11 cellular contexts compared by ENCODE assay signal in the genomic region with DNA sequence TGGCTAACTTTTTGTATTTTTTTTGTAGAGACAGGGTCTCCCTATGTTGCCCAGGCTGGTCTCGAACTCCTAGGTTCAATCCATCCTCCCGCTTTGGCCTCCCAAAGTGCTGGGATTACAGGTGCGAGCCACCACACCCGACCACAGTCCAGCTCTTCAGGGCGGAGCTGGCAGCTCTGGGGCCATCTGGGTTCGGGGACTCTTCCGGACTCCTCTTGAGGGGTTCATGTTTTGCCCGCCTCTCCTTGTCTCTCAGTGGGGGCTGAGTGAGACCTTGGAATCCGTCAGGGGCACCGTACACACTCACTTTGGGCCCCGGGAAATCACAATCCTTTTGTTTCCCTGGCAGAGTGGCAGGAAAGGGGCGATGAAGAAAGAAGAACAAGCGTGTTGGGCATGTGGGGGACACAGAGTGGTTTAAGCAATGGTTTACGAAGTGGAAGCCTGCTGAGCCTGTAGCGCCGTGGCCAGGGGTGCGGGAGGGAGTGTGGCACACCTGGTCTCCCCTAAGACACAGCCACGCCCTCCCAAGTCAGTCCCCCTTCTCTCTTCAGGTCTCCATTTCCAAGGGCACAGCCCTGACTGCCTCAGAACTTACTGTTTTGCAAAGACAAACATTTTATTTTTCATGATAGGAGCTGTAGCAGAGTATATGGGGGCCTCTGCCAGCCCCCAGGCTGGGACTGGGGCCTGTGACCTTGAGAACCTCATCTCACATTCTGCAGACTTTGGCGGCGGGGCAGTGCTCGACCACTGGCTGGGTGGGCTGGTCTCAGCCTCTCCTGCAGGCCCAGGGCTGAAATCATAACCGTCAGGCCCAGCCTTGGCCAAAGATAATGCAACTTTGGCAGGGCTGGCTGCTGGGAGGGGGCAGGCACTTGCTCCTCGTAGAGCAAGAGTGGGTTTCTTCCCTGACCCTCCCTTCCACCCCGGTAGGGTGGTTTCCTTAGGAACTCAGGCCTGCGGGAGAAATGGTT. TPM values are rescaled to one million over a fixed set of nuclear protein-coding genes. Genes with fewer than 3 reads are reported as not detected.
DNase-seq lines count a peak whose midpoint lies in the region; ATAC-seq, FAIRE-seq and TF ChIP-seq lines count a peak whose summit lies in the region.
"Had no signal": no experiment of that assay in that cellular context is flagged by ENCODE, and none has a peak within 500 bp of the region (broad histone marks: within the 10 kb centered on the region; RNA-seq: fewer than 3 reads in every experiment).

No MANE protein-coding gene starts in this region.

- peaks cover 24% of the 10 kb centered on the region for H3F3A ChIP-seq in GM23248 (ENCODE audit: insufficient read depth)

- H2AFZ ChIP-seq in GM23248 = peak overlapping the region; percentile 43

- no peaks in the 10 kb centered on the region for H3K27me3 ChIP-seq in GM23248 (replicated peaks; ENCODE audit: insufficient read depth)
- no peaks in the 10 kb centered on the region for H3K27me3 ChIP-seq in WERI-Rb-1 (ENCODE audit: insufficient read depth, low read depth, severe bottlenecking)
- H3K27me3 ChIP-seq in left ventricle myocardium inferior (ENCODE audit: low read depth) = peaks cover 8% of the 10 kb centered on the region
- no peaks in the 10 kb centered on the region for H3K27me3 ChIP-seq in rectal smooth muscle tissue (ENCODE audit: control insufficient read depth, insufficient read depth, low read length)

- H3K36me3 ChIP-seq in GM23248 (ENCODE audit: low read depth) (no peaks in the 10 kb centered on the region), WERI-Rb-1 (no peaks in the 10 kb centered on the region), left ventricle myocardium inferior (no peaks in the 10 kb centered on the region), rectal smooth muscle tissue (ENCODE audit: control insufficient read depth, insufficient read depth, low read length) (no peaks in the 10 kb centered on the region)

- ATAC-seq in HG03175 (IDR thresholded peaks at IDR 0.05; ENCODE audit: unreplicated experiment) (no peak), GM19324 (IDR thresholded peaks at IDR 0.05; ENCODE audit: low FRiP score, unreplicated experiment) (no peak)

- no peak for FAIRE-seq in GM19239 (lab: Jason Lieb, UNC)

- H3K4me3 ChIP-seq in GM23248 (no peak overlapping the region), WERI-Rb-1 (ENCODE audit: low read depth, low read length) (no peak overlapping the region), left ventricle myocardium inferior (no peak overlapping the region), rectal smooth muscle tissue (ENCODE audit: low read length) (no peak overlapping the region)

- no peak for DNase-seq in GM23248
- no peak for DNase-seq in WERI-Rb-1
- DNase-seq in left ventricle myocardium inferior = no peak
- no peak for DNase-seq in GM19239 (ENCODE audit: insufficient read length, low spot score)
- no peak for DNase-seq in NCI-H524 treated with DMSO at 0.1 percent for 48 hours (lab: John Stamatoyannopoulos, UW)
- DNase-seq: activated gamma-delta T cell had no signal

- no peaks in the 10 kb centered on the region for H3K79me2 ChIP-seq in GM23248 (ENCODE audit: insufficient read depth)

- no peak overlapping the region for H3K4me2 ChIP-seq in GM23248 (ENCODE audit: unreplicated experiment)

- intact Hi-C loops in left ventricle myocardium inferior (cut with micrococcal nuclease) = loop anchor here (10.0 kb wide), 1 partner anchor 81 kb away; no protein-coding TSS in a partner anchor

- H3K9me2 ChIP-seq in GM23248 (ENCODE audit: insufficient read depth) = no peaks in the 10 kb centered on the region

- H3K27ac ChIP-seq in GM23248 (0 out of 2 replicates have a peak overlapping the region, but pooled peaks have one; percentile 9), WERI-Rb-1 (peak overlapping the region; percentile 80), left ventricle myocardium inferior (replicated peaks) (peak overlapping the region; percentile 51), rectal smooth muscle tissue (ENCODE audit: low read depth, low read length) (peak overlapping the region; percentile 80)

- H4K20me1 ChIP-seq in GM23248 (ENCODE audit: insufficient read depth) = no peaks in the 10 kb centered on the region

- no peaks in the 10 kb centered on the region for H3K9me3 ChIP-seq in GM23248 (ENCODE audit: low read depth)
- H3K9me3 ChIP-seq in WERI-Rb-1 (ENCODE audit: severe bottlenecking) = peaks cover 16% of the 10 kb centered on the region
- H3K9me3 ChIP-seq in left ventricle myocardium inferior (replicated peaks) = no peaks in the 10 kb centered on the region

- H3K4me1 ChIP-seq in GM23248 (ENCODE audit: insufficient read depth) = peaks cover 18% of the 10 kb centered on the region
- peaks cover 10% of the 10 kb centered on the region for H3K4me1 ChIP-seq in left ventricle myocardium inferior
- peaks cover 36% of the 10 kb centered on the region for H3K4me1 ChIP-seq in rectal smooth muscle tissue (ENCODE audit: control insufficient read depth, insufficient read depth, low read length)

- in situ Hi-C loops in GM23248 (cut with MboI) = no loop called here

- TF ChIP-seq CTCF in WERI-Rb-1 (IDR thresholded peaks at IDR 0.05; ENCODE audit: low read depth, low read length) (no peak), left ventricle myocardium inferior (IDR thresholded peaks at IDR 0.05; ENCODE audit: borderline replicate concordance) (no peak)

- WGBS in GM23248 (ENCODE audit: low coverage in 1 of 2, low lambda C conversion rate in 2 of 2, missing lambda C conversion rate in 2 of 2), 2 experiments = 67 to 69% methylated on average over 25 of the region's 25 CpGs

- peak overlapping the region; percentile 22; the same call in 1 of the 2 replicates for H3K9ac ChIP-seq in GM23248
- no peak overlapping the region for H3K9ac ChIP-seq in rectal smooth muscle tissue (ENCODE audit: low read length)

RNA-seq across cellular contexts. Expression of a gene that starts 25.9 kb away (rescaled TPM):
- not detected in 2 replicates for total RNA-seq in GM23248 (2014; rRNA removed; shearing (Covaris generic))
- 0.20 and 0.44 TPM in 2 replicates for polyA plus RNA-seq in GM23248 (2016; fragmentation: Nextera tagmentation; extraction: Ambion mirVana)
- total RNA-seq in left ventricle myocardium inferior = not detected
- total RNA-seq: chondrocyte had no signal
- polyA plus RNA-seq: CD14-positive monocyte had no signal

RNA-seq across cellular contexts. Expression of a gene that starts 32.3 kb away (rescaled TPM):
- 361 and 408 TPM in 2 replicates for total RNA-seq in GM23248 (2014; rRNA removed; shearing (Covaris generic))
- 1,209 and 1,277 TPM in 2 replicates for polyA plus RNA-seq in GM23248 (2016; fragmentation: Nextera tagmentation; extraction: Ambion mirVana)
- total RNA-seq in left ventricle myocardium inferior = 130 TPM

RNA-seq across cellular contexts. Expression of a gene that starts 57.8 kb away (rescaled TPM):
- 71.4 and 75.8 TPM in 2 replicates for total RNA-seq in GM23248 (2014; rRNA removed; shearing (Covaris generic))
- polyA plus RNA-seq in GM23248 (2016; fragmentation: Nextera tagmentation; extraction: Ambion mirVana) = 39.6 and 47.0 TPM in 2 replicates
- 2.1 TPM for total RNA-seq in left ventricle myocardium inferior

Comparison
In these comparisons a context has a peak if more than half of its experiments do, and no peak if none do; other contexts are left out.
1. H3K27ac ChIP-seq: peak in every context shown above with its lines; median percentile 80 in WERI-Rb-1; 80 in rectal smooth muscle tissue; 51 in left ventricle myocardium inferior; 9 in GM23248.
2. RNA of a gene that starts 57.8 kb away (total RNA-seq): 71.4 to 75.8 TPM in GM23248; 2.1 TPM in left ventricle myocardium inferior (single experiment); every median in the first group is over 10 times any median in the second.